ENCODE assay signal across 26 cellular contexts in genomic region chr4:142040043-142040442, GRCh38.
DNase-seq lines count a peak whose midpoint lies in the region; ATAC-seq and TF ChIP-seq lines count a peak whose summit lies in the region.
"Had no signal": no experiment of that assay in that cellular context is flagged by ENCODE, and none has a peak within 500 bp of the region (broad histone marks: within the 10 kb centered on the region; RNA-seq: fewer than 3 reads in every experiment).

No MANE protein-coding gene starts in this region.

- H3F3A ChIP-seq in neural progenitor cell (ENCODE audit: low read depth) = no peaks in the 10 kb centered on the region

- H2AFZ ChIP-seq in HCT116 (ENCODE audit: low read depth, low read length, poor library complexity, severe bottlenecking) (no peak overlapping the region), neural progenitor cell (replicated peaks) (peak overlapping the region; percentile 5)

- no peak for TF ChIP-seq POLR2A in HCT116 (IDR thresholded peaks at IDR 0.05; ENCODE audit: borderline replicate concordance, extremely low read depth, insufficient read depth, insufficient read length)

- H3K36me3 ChIP-seq in HCT116 (ENCODE audit: control insufficient read depth in 1 of 2, insufficient read depth in 2 of 2, low read length in 2 of 2) (no peaks in the 10 kb centered on the region), neural progenitor cell (no peaks in the 10 kb centered on the region)
- H3K36me3 ChIP-seq: HAP-1, left lung, prostate gland had no signal

- intact Hi-C loops in HCT116 (cut with micrococcal nuclease) = no loop called here

- RAD21 ChIA-PET in HCT116 (lab: Charles Lee; ENCODE audit: low non-redundant PET in 1 of 2, low total read pairs in 2 of 2, uncharacterized antibody in 2 of 2, unreplicated experiment in 2 of 2) = no interaction called here

- CTCF ChIA-PET in HCT116 (lab: Charles Lee) = no interaction called here

- H3K79me2 ChIP-seq in HCT116 (ENCODE audit: insufficient read depth, low read length) (no peaks in the 10 kb centered on the region), neural progenitor cell (ENCODE audit: low read depth) (no peaks in the 10 kb centered on the region)

- TF ChIP-seq RAD21 in HCT116 (IDR thresholded peaks at IDR 0.05; ENCODE audit: low read depth) = peak; percentile 37

- no peak for ATAC-seq in activated T-cell treated with anti-CD3 and anti-CD28 coated beads, Interleukin-2, amount 50 U/mL, for 72 hours (replicated peaks in 1 of 2)
- ATAC-seq in HCT116 (no peak), HG03442 (IDR thresholded peaks at IDR 0.05; ENCODE audit: unreplicated experiment) (no peak)
- ATAC-seq: foreskin keratinocyte, left lung had no signal

- POLR2A ChIA-PET in HCT116 (lab: Charles Lee) = no interaction called here

- H3K4me3 ChIP-seq in HCT116 (replicated peaks in 1 of 2; ENCODE audit: low read depth in 1 of 2, low read length in 2 of 2) (no peak overlapping the region), neural progenitor cell (no peak overlapping the region)
- H3K4me3 ChIP-seq: HAP-1, left lung, prostate gland had no signal

- no peaks in the 10 kb centered on the region for H3K9me2 ChIP-seq in HCT116 (ENCODE audit: insufficient read depth)

- no peak overlapping the region for H3K9ac ChIP-seq in HCT116 (ENCODE audit: low read length)
- no peak overlapping the region for H3K9ac ChIP-seq in neural progenitor cell

- no peaks in the 10 kb centered on the region for H3K27me3 Mint-ChIP-seq in activated T-cell treated with anti-CD3 and anti-CD28 coated beads, Interleukin-2, amount 50 U/mL, for 72 hours (ENCODE audit: low read depth)
- no peaks in the 10 kb centered on the region for H3K27me3 Mint-ChIP-seq in neural progenitor cell (ENCODE audit: insufficient read depth, low read depth)
- H3K27me3 Mint-ChIP-seq: type B pancreatic cell had no signal

- H3K36me3 Mint-ChIP-seq in activated T-cell treated with anti-CD3 and anti-CD28 coated beads, Interleukin-2, amount 50 U/mL, for 72 hours (ENCODE audit: insufficient read depth in 2 of 2) = peaks cover 4 to 9% of the 10 kb centered on the region in 2 donors
- H3K36me3 Mint-ChIP-seq in neural progenitor cell = no peaks in the 10 kb centered on the region
- H3K36me3 Mint-ChIP-seq: immature natural killer cell, type B pancreatic cell had no signal

- no peaks in the 10 kb centered on the region for H3K9me3 ChIP-seq in HCT116 (ENCODE audit: control insufficient read depth in 1 of 2, insufficient read depth in 1 of 2, low read depth in 1 of 2, low read length in 2 of 2)
- no peaks in the 10 kb centered on the region for H3K9me3 ChIP-seq in neural progenitor cell (ENCODE audit: low read depth)
- H3K9me3 ChIP-seq: HAP-1, left lung, prostate gland had no signal

- H3K27ac ChIP-seq in HCT116 (ENCODE audit: low read depth, low read length) (no peak overlapping the region), neural progenitor cell (no peak overlapping the region)
- H3K27ac ChIP-seq: epithelial cell of prostate, foreskin keratinocyte, left lung, prostate gland, VCaP had no signal

- H3K27me3 ChIP-seq in HCT116 (ENCODE audit: insufficient read depth, low read length) (no peaks in the 10 kb centered on the region), neural progenitor cell (no peaks in the 10 kb centered on the region)
- H3K27me3 ChIP-seq: foreskin keratinocyte, left lung had no signal

- no TSS peak for BruUV-seq in HCT116 (replicated peaks; lab: Mats Ljungman, UMichigan)

- H4K20me1 ChIP-seq in HCT116 (ENCODE audit: insufficient read depth) (no peaks in the 10 kb centered on the region), neural progenitor cell (ENCODE audit: low read depth) (no peaks in the 10 kb centered on the region)

- H3K4me1 ChIP-seq in HCT116 (ENCODE audit: control insufficient read depth in 1 of 2, insufficient read depth in 2 of 2, low read length in 2 of 2) (peaks cover 7 to 12% of the 10 kb centered on the region in 2 experiments; a peak in 3 of 4 replicates), neural progenitor cell (no peaks in the 10 kb centered on the region)
- H3K4me1 ChIP-seq: left lung, prostate gland had no signal

- H3K9me3 Mint-ChIP-seq in activated T-cell treated with anti-CD3 and anti-CD28 coated beads, Interleukin-2, amount 50 U/mL, for 72 hours = peaks cover 0 to 1% of the 10 kb centered on the region in 2 donors
- H3K9me3 Mint-ChIP-seq in neural progenitor cell = no peaks in the 10 kb centered on the region
- H3K9me3 Mint-ChIP-seq: neural crest cell, type B pancreatic cell had no signal

- H3K4me3 Mint-ChIP-seq in activated T-cell treated with anti-CD3 and anti-CD28 coated beads, Interleukin-2, amount 50 U/mL, for 72 hours = no peak overlapping the region
- H3K4me3 Mint-ChIP-seq in neural progenitor cell = no peak overlapping the region
- H3K4me3 Mint-ChIP-seq: immature natural killer cell, neural crest cell, type B pancreatic cell had no signal

- H3K4me2 ChIP-seq in HCT116 (ENCODE audit: low read length) = no peak overlapping the region
- H3K4me2 ChIP-seq in neural progenitor cell = no peak overlapping the region

- DNase-seq in activated T-cell treated with anti-CD3 and anti-CD28 coated beads, Interleukin-2, amount 50 U/mL, for 72 hours = no peak
- no peak for DNase-seq in activated T-cell treated with anti-CD3 and anti-CD28 coated beads, Interleukin-2, amount 50 U/mL, for 1 hour
- DNase-seq in HCT116 (ENCODE audit: low read depth, low spot score) = no peak
- DNase-seq in dermis blood vessel endothelial cell = peak; percentile 39
- DNase-seq in neural progenitor cell (ENCODE audit: low spot score) = peak; percentile 18
- DNase-seq in T-helper 1 cell = no peak
- DNase-seq in NCI-H1694 treated with DMSO at 0.1 percent for 48 hours (lab: John Stamatoyannopoulos, UW) = no peak
- DNase-seq: activated CD8-positive, alpha-beta memory T cell treated with anti-CD3 and anti-CD28 coated beads, Interleukin-2, amount 50 U/mL, for 4 hours; activated gamma-delta T cell treated with Interleukin-2 at 50 U/mL for 16 hours; anterior cingulate cortex; C1 segment of cervical spinal cord; caudate nucleus; foreskin keratinocyte; immature natural killer cell; KBM-7; left lung; NCI-H2171 treated with DMSO at 0.1 percent for 48 hours; NCI-H526; SHP77 had no signal

- peak overlapping the region; percentile 91 for H3K27ac Mint-ChIP-seq in activated T-cell treated with anti-CD3 and anti-CD28 coated beads, Interleukin-2, amount 50 U/mL, for 72 hours
- no peak overlapping the region for H3K27ac Mint-ChIP-seq in neural progenitor cell
- H3K27ac Mint-ChIP-seq: immature natural killer cell, type B pancreatic cell had no signal

- peaks cover under 1% of the 10 kb centered on the region for H3K4me1 Mint-ChIP-seq in activated T-cell treated with anti-CD3 and anti-CD28 coated beads, Interleukin-2, amount 50 U/mL, for 72 hours (ENCODE audit: low read depth)
- H3K4me1 Mint-ChIP-seq in neural progenitor cell = no peaks in the 10 kb centered on the region
- H3K4me1 Mint-ChIP-seq: neural crest cell had no signal

- TF ChIP-seq CTCF in HCT116 (IDR thresholded peaks at IDR 0.05 in 2 of 3, conservative IDR thresholded peaks at IDR 0.05 in 1 of 3; ENCODE audit: borderline replicate concordance in 1 of 3, insufficient read depth in 1 of 3, low read depth in 2 of 3, low read length in 2 of 3) = peak in 1 of 3 experiments; percentile 13; a peak in 1 of 6 replicates
- peak; percentile 15 for TF ChIP-seq CTCF in neural progenitor cell (IDR thresholded peaks at IDR 0.05)

TF ChIP-seq in HCT116, 20 proteins besides CTCF, POLR2A, EP300 and RAD21:
- TF ChIP-seq ZFX (IDR thresholded peaks at IDR 0.05) (no peak), EGR1 (IDR thresholded peaks at IDR 0.05; ENCODE audit: low read depth) (no peak)
TF ChIP-seq in HCT116: peak in this region for 0.

Comparison
In these comparisons a context has a peak if more than half of its experiments do, and no peak if none do; other contexts are left out.
1. DNase-seq: peak in dermis blood vessel endothelial cell (single experiment) and neural progenitor cell (single experiment); none in activated T-cell treated with anti-CD3 and anti-CD28 coated beads, Interleukin-2, amount 50 U/mL, for 72 hours (0 of 2), activated T-cell treated with anti-CD3 and anti-CD28 coated beads, Interleukin-2, amount 50 U/mL, for 1 hour (single experiment), HCT116 (single experiment), T-helper 1 cell (0 of 5) and NCI-H1694 treated with DMSO at 0.1 percent for 48 hours (single experiment).